Comparison of ENCODE assay signal across 18 cellular contexts in genomic region chr2:118852605-118853128, GRCh38. TPM values are rescaled to one million over a fixed set of nuclear protein-coding genes. Genes with fewer than 3 reads are reported as not detected.
DNase-seq lines count a peak whose midpoint lies in the region; ATAC-seq, FAIRE-seq and TF ChIP-seq lines count a peak whose summit lies in the region.
"Had no signal": no experiment of that assay in that cellular context is flagged by ENCODE, and none has a peak within 500 bp of the region (broad histone marks: within the 10 kb centered on the region; RNA-seq: fewer than 3 reads in every experiment).

No MANE protein-coding gene starts in this region.

- no peaks in the 10 kb centered on the region for H3K79me2 ChIP-seq in HepG2 (ENCODE audit: insufficient read depth, low read length)

- H3K4me3 ChIP-seq in HepG2 (replicated peaks in 1 of 3; ENCODE audit: insufficient read depth in 1 of 3, low read depth in 2 of 3, low read length in 3 of 3) (no peak overlapping the region), right lobe of liver (no peak overlapping the region)
- no peak overlapping the region for H3K4me3 ChIP-seq in CD8-positive, alpha-beta memory T cell (ENCODE audit: low read length)
- H3K4me3 ChIP-seq: dorsolateral prefrontal cortex, left ventricle myocardium inferior, psoas muscle, SJCRH30 had no signal

- no peaks in the 10 kb centered on the region for H4K20me1 ChIP-seq in HepG2 (ENCODE audit: insufficient read depth, low read length)

- 11% methylated on average over 29 of the region's 31 CpGs for WGBS in HepG2 (ENCODE audit: low lambda C conversion rate)
- WGBS in right lobe of liver (ENCODE audit: insufficient coverage, low coverage, low lambda C conversion rate, missing lambda C conversion rate) = 2% methylated on average over 22 of the region's 31 CpGs

- no peaks in the 10 kb centered on the region for H3K9me3 ChIP-seq in HepG2 (ENCODE audit: low read length)
- H3K9me3 ChIP-seq in right lobe of liver = no peaks in the 10 kb centered on the region
- H3K9me3 ChIP-seq in CD8-positive, alpha-beta memory T cell (ENCODE audit: low read length) = no peaks in the 10 kb centered on the region
- H3K9me3 ChIP-seq: left ventricle myocardium inferior, psoas muscle, SJCRH30 had no signal

- no peak for FAIRE-seq in HepG2 (lab: Jason Lieb, UNC)

- TF ChIP-seq POLR2A in HepG2 (IDR thresholded peaks at IDR 0.05; ENCODE audit: insufficient read depth in 1 of 2, low read depth in 2 of 2, low read length in 2 of 2) (no peak), right lobe of liver (IDR thresholded peaks at IDR 0.05) (no peak)

- ATAC-seq in HepG2 = peak; percentile 22; the same call in 2 of the 3 replicates
- no peak for ATAC-seq in right lobe of liver
- ATAC-seq in activated naive CD8-positive, alpha-beta T cell treated with anti-CD3 and anti-CD28 coated beads, Interleukin-2, amount 50 U/mL, for 24 hours = no peak
- ATAC-seq: psoas muscle had no signal

- no peaks in the 10 kb centered on the region for H3K36me3 Mint-ChIP-seq in activated naive CD8-positive, alpha-beta T cell treated with anti-CD3 and anti-CD28 coated beads, Interleukin-2, amount 50 U/mL, for 24 hours (ENCODE audit: low read depth)
- no peaks in the 10 kb centered on the region for H3K36me3 Mint-ChIP-seq in mesothelial cell of epicardium
- H3K36me3 Mint-ChIP-seq in type B pancreatic cell = no peaks in the 10 kb centered on the region
- peaks cover 0 to 2% (median 0%) of the 10 kb centered on the region in 3 donors for H3K36me3 Mint-ChIP-seq in CD8-positive, alpha-beta memory T cell

- H3K4me1 ChIP-seq in HepG2 (ENCODE audit: insufficient read depth, low read length) (no peaks in the 10 kb centered on the region), right lobe of liver (peaks cover 0 to 14% (median 4%) of the 10 kb centered on the region in 4 donors)
- peaks cover 11% of the 10 kb centered on the region for H3K4me1 ChIP-seq in CD8-positive, alpha-beta memory T cell (ENCODE audit: insufficient read depth, low read length)
- H3K4me1 ChIP-seq: SJCRH30 had no signal

- DNase-seq in HepG2 (ENCODE audit: low spot score) (no peak), right lobe of liver (no peak), mesothelial cell of epicardium (ENCODE audit: low spot score in 2 of 2, unreplicated experiment in 2 of 2) (no peak), type B pancreatic cell (ENCODE audit: extremely low spot score, unreplicated experiment) (no peak), SK-N-DZ (ENCODE audit: low spot score) (no peak), NCI-H1694 (lab: John Stamatoyannopoulos, UW) (no peak)
- DNase-seq in activated naive CD8-positive, alpha-beta T cell treated with anti-CD3 and anti-CD28 coated beads, Interleukin-2, amount 50 U/mL, for 24 hours = peak; percentile 10
- no peak for DNase-seq in CD8-positive, alpha-beta memory T cell
- DNase-seq: activated gamma-delta T cell; dorsolateral prefrontal cortex; left ventricle myocardium inferior; NCI-H2227 treated with DMSO at 0.1 percent for 48 hours; psoas muscle; SJCRH30; stimulated activated CD4-positive, alpha-beta T cell treated with anti-CD3 and anti-CD28 coated beads, Interleukin-1b, Interleukin-23, amount 100 ng/mL, for 48 hours had no signal

- H3K9ac ChIP-seq in HepG2 (ENCODE audit: insufficient read depth, low read depth, low read length) = no peak overlapping the region

- TF ChIP-seq CTCF in HepG2 (CRISPR knock-in tag; IDR thresholded peaks at IDR 0.05) (no peak), right lobe of liver (IDR thresholded peaks at IDR 0.05) (no peak), mesothelial cell of epicardium (IDR thresholded peaks at IDR 0.05; ENCODE audit: unreplicated experiment) (no peak), type B pancreatic cell (conservative IDR thresholded peaks at IDR 0.05) (no peak)

- no peak for TF ChIP-seq EP300 in HepG2 (IDR thresholded peaks at IDR 0.05; ENCODE audit: low read depth in 2 of 2, low read length in 2 of 2)
- no peak for TF ChIP-seq EP300 in HepG2 (CRISPR knock-in tag; IDR thresholded peaks at IDR 0.05; ENCODE audit: borderline replicate concordance)

- H3K27me3 ChIP-seq in HepG2 (ENCODE audit: control insufficient read depth in 1 of 2, insufficient read depth in 2 of 2, low read length in 2 of 2) (peaks cover 17 to 97% of the 10 kb centered on the region in 2 experiments), right lobe of liver (peaks cover 24 to 70% of the 10 kb centered on the region in 2 donors)
- H3K27me3 ChIP-seq in CD8-positive, alpha-beta memory T cell (ENCODE audit: insufficient read depth, low read length, poor library complexity, severe bottlenecking) = peaks cover 67% of the 10 kb centered on the region
- H3K27me3 ChIP-seq: SJCRH30 had no signal

- no TSS peak for BruUV-seq in HepG2 (replicated peaks; lab: Mats Ljungman, UMichigan)

- no peak overlapping the region for H3K27ac ChIP-seq in HepG2 (ENCODE audit: extremely low read length, insufficient read depth, low read length)
- H3K27ac ChIP-seq in right lobe of liver = no peak overlapping the region
- H3K27ac ChIP-seq in CD8-positive, alpha-beta memory T cell (ENCODE audit: low read depth, low read length) = no peak overlapping the region
- H3K27ac ChIP-seq: dorsolateral prefrontal cortex, HL-60, left ventricle myocardium inferior, psoas muscle, SJCRH30 had no signal

- no peak overlapping the region for H3K27ac Mint-ChIP-seq in activated naive CD8-positive, alpha-beta T cell treated with anti-CD3 and anti-CD28 coated beads, Interleukin-2, amount 50 U/mL, for 24 hours
- H3K27ac Mint-ChIP-seq in mesothelial cell of epicardium (peak overlapping the region; percentile 33), type B pancreatic cell (no peak overlapping the region)
- no peak overlapping the region for H3K27ac Mint-ChIP-seq in CD8-positive, alpha-beta memory T cell

- H3K36me3 ChIP-seq in HepG2 (replicated peaks in 1 of 2; ENCODE audit: control insufficient read depth in 1 of 2, insufficient read depth in 2 of 2, low read length in 2 of 2) (no peaks in the 10 kb centered on the region; a peak in 1 of 5 replicates), right lobe of liver (no peaks in the 10 kb centered on the region)
- H3K36me3 ChIP-seq in CD8-positive, alpha-beta memory T cell (ENCODE audit: insufficient read depth, low read length) = no peaks in the 10 kb centered on the region
- H3K36me3 ChIP-seq: left ventricle myocardium inferior, SJCRH30 had no signal

- peaks cover 84% of the 10 kb centered on the region for H3K27me3 Mint-ChIP-seq in activated naive CD8-positive, alpha-beta T cell treated with anti-CD3 and anti-CD28 coated beads, Interleukin-2, amount 50 U/mL, for 24 hours
- H3K27me3 Mint-ChIP-seq in mesothelial cell of epicardium (ENCODE audit: low read depth) (peaks cover 99% of the 10 kb centered on the region), type B pancreatic cell (peaks cover 100% of the 10 kb centered on the region)
- peaks cover 72 to 84% of the 10 kb centered on the region in 2 donors for H3K27me3 Mint-ChIP-seq in CD8-positive, alpha-beta memory T cell

- intact Hi-C loops in HepG2 (cut with micrococcal nuclease; ENCODE audit: unreplicated experiment) = no loop called here
- intact Hi-C loops in right lobe of liver (cut with DNase I) = loop anchor here in 1 of 2 donors (10.0 kb wide), 1 partner anchor 648 kb away; no protein-coding TSS in a partner anchor

- CTCF ChIA-PET in HepG2 (lab: Yijun Ruan, JAX; ENCODE audit: low intra/inter-chr PET ratio, low total read pairs) = no interaction called here
- CTCF ChIA-PET in CD8-positive, alpha-beta memory T cell (lab: Charles Lee) = no interaction called here

- H2AFZ ChIP-seq in HepG2 (ENCODE audit: low read length) = no peak overlapping the region

- in situ Hi-C loops in HepG2 (cut with HindIII; ENCODE audit: extremely low pct_ligation_motif_present, low pct_unique_long_range_greater_than_20kb) = loop anchor here (10.0 kb wide), 1 partner anchor 808 kb away; no protein-coding TSS in a partner anchor

- H3K4me1 Mint-ChIP-seq in activated naive CD8-positive, alpha-beta T cell treated with anti-CD3 and anti-CD28 coated beads, Interleukin-2, amount 50 U/mL, for 24 hours = peaks cover 33% of the 10 kb centered on the region
- H3K4me1 Mint-ChIP-seq in mesothelial cell of epicardium (peaks cover 55% of the 10 kb centered on the region), type B pancreatic cell (ENCODE audit: unreplicated experiment) (peaks cover 4% of the 10 kb centered on the region)
- peaks cover 11 to 34% (median 21%) of the 10 kb centered on the region in 3 donors for H3K4me1 Mint-ChIP-seq in CD8-positive, alpha-beta memory T cell

- no peak overlapping the region for H3K4me2 ChIP-seq in HepG2 (ENCODE audit: low read depth, low read length)

- no peaks in the 10 kb centered on the region for H3K9me3 Mint-ChIP-seq in activated naive CD8-positive, alpha-beta T cell treated with anti-CD3 and anti-CD28 coated beads, Interleukin-2, amount 50 U/mL, for 24 hours
- no peaks in the 10 kb centered on the region for H3K9me3 Mint-ChIP-seq in mesothelial cell of epicardium
- no peaks in the 10 kb centered on the region for H3K9me3 Mint-ChIP-seq in type B pancreatic cell
- peaks cover 0 to 5% (median 0%) of the 10 kb centered on the region in 5 donors for H3K9me3 Mint-ChIP-seq in CD8-positive, alpha-beta memory T cell

- POLR2A ChIA-PET in HepG2 (lab: Yijun Ruan, JAX) = no interaction called here
- POLR2A ChIA-PET in CD8-positive, alpha-beta memory T cell (lab: Charles Lee) = no interaction called here

- no peak for TF ChIP-seq RAD21 in HepG2 (CRISPR knock-in tag; IDR thresholded peaks at IDR 0.05)

- H3K4me3 Mint-ChIP-seq in activated naive CD8-positive, alpha-beta T cell treated with anti-CD3 and anti-CD28 coated beads, Interleukin-2, amount 50 U/mL, for 24 hours = no peak overlapping the region
- peak overlapping the region; percentile 63 for H3K4me3 Mint-ChIP-seq in mesothelial cell of epicardium
- H3K4me3 Mint-ChIP-seq in type B pancreatic cell = peak overlapping the region; percentile 57
- no peak overlapping the region for H3K4me3 Mint-ChIP-seq in CD8-positive, alpha-beta memory T cell

RNA-seq across cellular contexts. Expression of gene EN1, which starts 5.2 kb away (rescaled TPM):
- total RNA-seq in HepG2 (2016; rRNA removed; fragmentation: Illumina TruSeq; extraction: Trizol) (not detected in 2 replicates), right lobe of liver (not detected), mesothelial cell of epicardium (17.7 to 18.3 TPM (median 17.9 TPM) in 3 replicates), type B pancreatic cell (ENCODE audit: low replicate concordance) (0.57 and 2.7 TPM in 2 replicates)
- total RNA-seq in HepG2 (2016; cell fraction: cytosol; rRNA removed; fragmentation: Illumina TruSeq; extraction: Trizol; ENCODE audit: low read depth) = not detected in 2 replicates
- total RNA-seq in HepG2 (2016; cell fraction: insoluble cytoplasmic fraction; rRNA removed; fragmentation: Illumina TruSeq; extraction: Trizol) = not detected in 2 replicates
- not detected in 2 replicates for total RNA-seq in HepG2 (2016; cell fraction: membrane; rRNA removed; fragmentation: Illumina TruSeq; extraction: Trizol)
- not detected in 2 replicates for total RNA-seq in HepG2 (2016; cell fraction: nucleus; rRNA removed; fragmentation: Illumina TruSeq; extraction: Trizol)
- polyA plus RNA-seq in HepG2 (2011; rRNA removed) = not detected in 2 replicates
- polyA plus RNA-seq in HepG2 (2011; cell fraction: cytosol; rRNA removed) = not detected in 2 replicates
- not detected in 2 replicates for polyA plus RNA-seq in HepG2 (2011; cell fraction: nucleus; rRNA removed)
- polyA plus RNA-seq in HepG2 (2012) = not detected in 2 replicates
- not detected in 2 replicates for polyA plus RNA-seq in HepG2 (2016; cell fraction: cytosol; fragmentation: Illumina TruSeq; extraction: Trizol; ENCODE audit: low read depth)
- polyA plus RNA-seq in HepG2 (2016; cell fraction: insoluble cytoplasmic fraction; fragmentation: Illumina TruSeq; extraction: Trizol; ENCODE audit: low read depth) = not detected in 2 replicates
- not detected in 2 replicates for polyA plus RNA-seq in HepG2 (2016; cell fraction: membrane; fragmentation: Illumina TruSeq; extraction: Trizol; ENCODE audit: low read depth)
- polyA plus RNA-seq in HepG2 (2016; cell fraction: nucleus; fragmentation: Illumina TruSeq; extraction: Trizol; ENCODE audit: insufficient read depth, low read depth) = not detected in 2 replicates
- not detected in 2 replicates for polyA minus RNA-seq in HepG2 (2011; rRNA and poly(A)+ RNA removed; ENCODE audit: low replicate concordance)
- polyA minus RNA-seq in HepG2 (2011; cell fraction: cytosol; rRNA and poly(A)+ RNA removed) = not detected in 2 replicates
- not detected in 2 replicates for polyA minus RNA-seq in HepG2 (2011; cell fraction: nucleus; rRNA and poly(A)+ RNA removed)
- polyA plus RNA-seq in SK-N-DZ (2014; cell fraction: cytosol; rRNA removed) = 0.51 and 0.89 TPM in 2 replicates
- polyA plus RNA-seq in SK-N-DZ (2014; cell fraction: nucleus; rRNA removed) = 0.50 TPM in 1 of 2 replicates, not detected in the other
- not detected for total RNA-seq in CD8-positive, alpha-beta memory T cell
- not detected for polyA plus RNA-seq in CD8-positive, alpha-beta memory T cell
- total RNA-seq: left ventricle myocardium inferior, SJCRH30, temporal lobe had no signal
- polyA plus RNA-seq: BJ had no signal

Comparison
In these comparisons a context has a peak if more than half of its experiments do, and no peak if none do; other contexts are left out.
1. H3K4me3 Mint-ChIP-seq: peak in mesothelial cell of epicardium (single experiment) and type B pancreatic cell (single experiment); none in activated naive CD8-positive, alpha-beta T cell treated with anti-CD3 and anti-CD28 coated beads, Interleukin-2, amount 50 U/mL, for 24 hours (single experiment) and CD8-positive, alpha-beta memory T cell (0 of 7).